ENCODE assay signal across 8 cellular contexts in the genomic region with DNA sequence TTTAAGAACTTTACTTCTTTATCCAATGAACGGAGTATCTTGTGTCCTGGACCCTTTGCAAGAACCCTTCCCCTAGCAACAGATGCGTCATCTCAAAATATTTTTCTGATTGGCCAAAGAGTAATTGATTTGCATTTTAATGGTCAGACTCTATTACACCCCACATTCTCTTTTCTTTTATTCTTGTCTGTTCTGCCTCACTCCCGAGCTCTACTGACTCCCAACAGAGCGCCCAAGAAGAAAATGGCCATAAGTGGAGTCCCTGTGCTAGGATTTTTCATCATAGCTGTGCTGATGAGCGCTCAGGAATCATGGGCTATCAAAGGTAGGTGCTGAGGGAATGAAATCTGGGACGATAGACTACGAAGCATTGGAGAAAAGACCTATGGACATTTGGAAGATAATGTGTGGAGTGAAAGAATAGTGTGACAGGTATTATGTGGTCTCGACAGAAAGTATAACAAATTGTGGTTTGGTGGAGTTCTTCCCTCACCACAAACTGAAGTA. TPM values are rescaled to one million over a fixed set of nuclear protein-coding genes. Genes with fewer than 3 reads are reported as not detected.
DNase-seq lines count a peak whose midpoint lies in the region; ATAC-seq and TF ChIP-seq lines count a peak whose summit lies in the region.

A gene (plus strand): TSS at position 180 of the 507 bp plus-strand sequence. CDS start 64 bp downstream, at position 244.

- H3K36me3 Mint-ChIP-seq in HFFc6 (ENCODE audit: low read depth), result no peaks in the 10 kb centered on the region
- H3K36me3 Mint-ChIP-seq in activated T-cell treated with anti-CD3 and anti-CD28 coated beads, Interleukin-2, amount 50 U/mL, for 4 hours (ENCODE audit: insufficient read depth), result no peaks in the 10 kb centered on the region

- H2AFZ ChIP-seq in osteoblast (ENCODE audit: low read length), result peak within 1 kb of the TSS; percentile 20

- peak within 1 kb of the TSS; percentile 63 for H3K4me2 ChIP-seq in osteoblast (ENCODE audit: insufficient read depth, low read length)

- H3K4me1 Mint-ChIP-seq in HFFc6 (ENCODE audit: low read depth), result no peaks in the 10 kb centered on the region
- peaks cover 12% of the 10 kb centered on the region for H3K4me1 Mint-ChIP-seq in activated T-cell treated with anti-CD3 and anti-CD28 coated beads, Interleukin-2, amount 50 U/mL, for 4 hours (ENCODE audit: low read depth)

- peaks cover 5% of the 10 kb centered on the region for H3K27me3 Mint-ChIP-seq in HFFc6 (ENCODE audit: insufficient read depth)
- H3K27me3 Mint-ChIP-seq in activated T-cell treated with anti-CD3 and anti-CD28 coated beads, Interleukin-2, amount 50 U/mL, for 4 hours (ENCODE audit: low read depth), result peaks cover 18% of the 10 kb centered on the region

- H3K27me3 ChIP-seq in foreskin keratinocyte (peaks cover 30% of the 10 kb centered on the region), osteoblast (ENCODE audit: insufficient read depth, low read length) (peaks cover 3% of the 10 kb centered on the region)

- no peaks in the 10 kb centered on the region for H4K20me1 ChIP-seq in osteoblast (ENCODE audit: insufficient read depth, low read length)

- H3K27ac Mint-ChIP-seq in HFFc6, result no peak within 1 kb of the TSS

- no peak within 1 kb of the TSS for H3K4me3 Mint-ChIP-seq in HFFc6
- H3K4me3 Mint-ChIP-seq in activated T-cell treated with anti-CD3 and anti-CD28 coated beads, Interleukin-2, amount 50 U/mL, for 4 hours, result peak within 1 kb of the TSS; percentile 83

- no peaks in the 10 kb centered on the region for H3K79me2 ChIP-seq in osteoblast (ENCODE audit: insufficient read depth, low read length)

- no peak within 1 kb of the TSS for H3K27ac ChIP-seq in foreskin keratinocyte
- H3K27ac ChIP-seq in osteoblast (ENCODE audit: low read depth, low read length), result no peak within 1 kb of the TSS

- H3K36me3 ChIP-seq in osteoblast (ENCODE audit: insufficient read depth, low read length), result no peaks in the 10 kb centered on the region

- TF ChIP-seq CTCF in HFFc6 (IDR thresholded peaks at IDR 0.05), result no peak
- no peak for TF ChIP-seq CTCF in foreskin keratinocyte (conservative IDR thresholded peaks at IDR 0.05)
- no peak for TF ChIP-seq CTCF in osteoblast (IDR thresholded peaks at IDR 0.05; ENCODE audit: extremely low read depth, low read depth, low read length)

- peak within 1 kb of the TSS; percentile 50 for H3K4me3 ChIP-seq in osteoblast (ENCODE audit: insufficient read depth, low read length)

- H3K4me1 ChIP-seq in foreskin keratinocyte (no peaks in the 10 kb centered on the region), osteoblast (ENCODE audit: insufficient read depth, low read length) (no peaks in the 10 kb centered on the region)

- DNase-seq in stimulated activated CD4-positive, alpha-beta T cell treated with anti-CD3 and anti-CD28 coated beads, TNF-alpha, amount 100 ng/mL, for 4 hours (ENCODE audit: low read depth in 3 of 3), result peak in 2 of 3 experiments; percentile 2 to 8
- no peak for DNase-seq in stimulated activated CD4-positive, alpha-beta T cell treated with anti-CD3 and anti-CD28 coated beads, Interleukin-2, amount 100 ng/mL, for 24 hours
- DNase-seq in HFFc6 (peak; percentile 66), NAMALWA (ENCODE audit: low spot score) (peak; percentile 98), foreskin keratinocyte (peak in 1 of 2 donors; percentile 39), osteoblast (ENCODE audit: insufficient read length, low spot score, missing footprints) (peak; percentile 67), OCI-M2 (lab: John Stamatoyannopoulos, UW; ENCODE audit: unreplicated experiment) (no peak)
- no peak for DNase-seq in activated T-cell treated with anti-CD3 and anti-CD28 coated beads, Interleukin-2, amount 50 U/mL, for 4 hours

- no peaks in the 10 kb centered on the region for H3K9me3 Mint-ChIP-seq in HFFc6
- no peaks in the 10 kb centered on the region for H3K9me3 Mint-ChIP-seq in activated T-cell treated with anti-CD3 and anti-CD28 coated beads, Interleukin-2, amount 50 U/mL, for 4 hours

- no peaks in the 10 kb centered on the region for H3K9me3 ChIP-seq in osteoblast (ENCODE audit: low read depth, low read length)

- peak; percentile 75 to 87 for ATAC-seq in activated T-cell treated with anti-CD3 and anti-CD28 coated beads, Interleukin-2, amount 50 U/mL, for 4 hours
- peak; percentile 32 for ATAC-seq in foreskin keratinocyte

RNA-seq across cellular contexts. Expression of the gene that starts here (rescaled TPM):
- total RNA-seq in HFFc6 (2021; fragmentation: NEBNext Ultra II Directional; extraction: Animal tissue kit (Norgen Biotek cat#: 25700)), result not detected
- total RNA-seq in activated T-cell treated with anti-CD3 and anti-CD28 coated beads, Interleukin-2, amount 50 U/mL, for 4 hours, result 10 to 100 TPM; 14.2 to 37.3 (median 18.4) TPM
- total RNA-seq in foreskin keratinocyte (not detected in 2 replicates), osteoblast (5.8 and 50.7 TPM in 2 replicates)
- polyA plus RNA-seq in foreskin keratinocyte, result not detected in 2 replicates

Comparison
In these comparisons a context has a peak if more than half of its experiments do, and no peak if none do; other contexts are left out.
1. DNase-seq: peak in stimulated activated CD4-positive, alpha-beta T cell treated with anti-CD3 and anti-CD28 coated beads, TNF-alpha, amount 100 ng/mL, for 4 hours (2 of 3), NAMALWA (single experiment) and osteoblast (single experiment); none in stimulated activated CD4-positive, alpha-beta T cell treated with anti-CD3 and anti-CD28 coated beads, Interleukin-2, amount 100 ng/mL, for 24 hours (0 of 2), activated T-cell treated with anti-CD3 and anti-CD28 coated beads, Interleukin-2, amount 50 U/mL, for 4 hours (single experiment) and OCI-M2 (single experiment).
2. Peak in DNase-seq in HFFc6; RNA of the gene not detected or under 1 TPM.
3. Peak in ATAC-seq in foreskin keratinocyte; RNA of the gene not detected or under 1 TPM.